ENCODE assay signal across 15 cellular contexts in the genomic region with DNA sequence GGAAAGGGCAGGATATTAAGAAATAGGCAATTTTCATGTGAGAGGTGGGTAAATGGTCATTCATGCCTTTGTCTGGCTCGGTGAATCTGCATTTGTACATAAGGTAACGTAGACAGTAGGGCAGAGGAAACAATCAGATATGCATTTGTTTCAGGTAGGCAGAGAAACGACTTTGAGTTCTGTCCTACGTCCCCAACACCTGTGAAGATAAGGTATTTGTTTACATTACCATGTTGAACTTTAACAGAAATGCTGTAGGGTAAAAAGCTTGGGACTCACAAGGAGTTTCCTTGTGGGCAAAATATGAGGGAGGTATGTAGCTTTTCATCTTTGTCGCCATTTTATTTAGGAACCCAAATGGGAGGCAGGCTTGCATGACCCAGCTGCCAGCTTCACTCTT. TPM values are rescaled to one million over a fixed set of nuclear protein-coding genes. Genes with fewer than 3 reads are reported as not detected.
A peak's percentile ranks its signal among the peaks of the same experiment; 100 is the strongest.
DNase-seq lines count a peak whose midpoint lies in the region; FAIRE-seq and TF ChIP-seq lines count a peak whose summit lies in the region.
"Had no signal": no experiment of that assay in that cellular context is flagged by ENCODE, and none has a peak within 500 bp of the region (broad histone marks: within the 10 kb centered on the region; RNA-seq: fewer than 3 reads in every experiment).

No MANE protein-coding gene starts in this region.

- H3K36me3 ChIP-seq in MM.1S (replicated peaks; ENCODE audit: insufficient read depth, low read length) (no peaks in the 10 kb centered on the region), duodenal mucosa (ENCODE audit: control insufficient read depth in 1 of 2, insufficient read depth in 2 of 2, low read length in 2 of 2) (peaks cover 11 to 34% of the 10 kb centered on the region in 2 donors), suprapubic skin (no peaks in the 10 kb centered on the region)

- H3K4me2 ChIP-seq in MM.1S (ENCODE audit: low read depth, low read length), result peak overlapping the region; percentile 68

- H3K27me3 ChIP-seq in MM.1S (replicated peaks; ENCODE audit: insufficient read depth, low read length) (no peaks in the 10 kb centered on the region), duodenal mucosa (ENCODE audit: control insufficient read depth in 1 of 2, insufficient read depth in 2 of 2, low read length in 2 of 2) (no peaks in the 10 kb centered on the region), suprapubic skin (peaks cover 5% of the 10 kb centered on the region)

- no peaks in the 10 kb centered on the region for H4K20me1 ChIP-seq in MM.1S (ENCODE audit: insufficient read depth, low read length)

- DNase-seq in MM.1S (peak; percentile 37), suprapubic skin (ENCODE audit: low spot score in 2 of 2) (no peak), GM12891 (ENCODE audit: insufficient read length, low spot score) (no peak), superior temporal gyrus (ENCODE audit: extremely low spot score) (no peak)
- DNase-seq in NK-92 treated with Interleukin-12 subunit alpha and Interleukin-12 subunit beta, amount 100 ng/mL, for 24 hours (lab: John Stamatoyannopoulos, UW), result no peak
- DNase-seq: CD4-positive, alpha-beta T cell; GF-D8; NCI-H1436; NCI-H2029 treated with DMSO at 0.1 percent for 48 hours; NCI-H510A; SIG-M5 had no signal

- H3K4me3 ChIP-seq in MM.1S (ENCODE audit: low read length) (peak overlapping the region; percentile 29; the same call in 1 of the 2 replicates), duodenal mucosa (ENCODE audit: low read depth in 1 of 2, low read length in 2 of 2) (peak overlapping the region; percentile 65 to 84), suprapubic skin (no peak overlapping the region)

- H2AFZ ChIP-seq in MM.1S (ENCODE audit: low read length), result peak overlapping the region; percentile 10

- TF ChIP-seq EP300 in suprapubic skin (IDR thresholded peaks at IDR 0.05), result no peak

- peak overlapping the region; percentile 28 to 54 (median 30) for H3K27ac Mint-ChIP-seq in nephron
- H3K27ac Mint-ChIP-seq: CD4-positive, alpha-beta T cell; IgD-negative memory B cell had no signal

- H3K9ac ChIP-seq in MM.1S (ENCODE audit: low read length), result peak overlapping the region; percentile 56
- H3K9ac ChIP-seq in duodenal mucosa (ENCODE audit: low read depth in 1 of 2, low read length in 2 of 2), result peak overlapping the region; percentile 67 to 68

- H3K9me3 Mint-ChIP-seq in nephron, result no peaks in the 10 kb centered on the region
- H3K9me3 Mint-ChIP-seq: CD4-positive, alpha-beta T cell had no signal

- H3K9me2 ChIP-seq in MM.1S (replicated peaks; ENCODE audit: insufficient read depth, low read length), result no peaks in the 10 kb centered on the region

- H3K27ac ChIP-seq in MM.1S (ENCODE audit: low read length) (peak overlapping the region; percentile 80), duodenal mucosa (ENCODE audit: low read depth, low read length) (peak overlapping the region; percentile 46), suprapubic skin (peak overlapping the region; percentile 8)

- no peak for FAIRE-seq in GM12891 (lab: Jason Lieb, UNC)
- FAIRE-seq: H54 had no signal

- H3F3A ChIP-seq in MM.1S (ENCODE audit: insufficient read depth, low read length), result peaks cover 14% of the 10 kb centered on the region

- peaks cover 4% of the 10 kb centered on the region for H3K27me3 Mint-ChIP-seq in nephron (ENCODE audit: low read depth)
- H3K27me3 Mint-ChIP-seq: IgD-negative memory B cell had no signal

- TF ChIP-seq CTCF in MM.1S (IDR thresholded peaks at IDR 0.05; ENCODE audit: low read length), result no peak
- TF ChIP-seq CTCF in nephron (IDR thresholded peaks at IDR 0.05; ENCODE audit: unreplicated experiment in 3 of 3), result no peak
- TF ChIP-seq CTCF in suprapubic skin (IDR thresholded peaks at IDR 0.05), result no peak

- H3K4me1 Mint-ChIP-seq in nephron, result peaks cover 21% of the 10 kb centered on the region
- H3K4me1 Mint-ChIP-seq: IgD-negative memory B cell had no signal

- H3K4me1 ChIP-seq in MM.1S (ENCODE audit: low read length), result peaks cover 20% of the 10 kb centered on the region
- peaks cover 19 to 29% of the 10 kb centered on the region in 2 donors for H3K4me1 ChIP-seq in duodenal mucosa (ENCODE audit: control insufficient read depth in 1 of 2, insufficient read depth in 2 of 2, low read length in 2 of 2)
- no peaks in the 10 kb centered on the region for H3K4me1 ChIP-seq in suprapubic skin

- no peak overlapping the region for H3K4me3 Mint-ChIP-seq in nephron
- H3K4me3 Mint-ChIP-seq: CD4-positive, alpha-beta T cell; IgD-negative memory B cell had no signal

- no peaks in the 10 kb centered on the region for H3K36me3 Mint-ChIP-seq in nephron (ENCODE audit: low read depth)
- H3K36me3 Mint-ChIP-seq: IgD-negative memory B cell had no signal

- no peaks in the 10 kb centered on the region for H3K9me3 ChIP-seq in MM.1S (replicated peaks; ENCODE audit: insufficient read depth, low read length)
- H3K9me3 ChIP-seq in duodenal mucosa (ENCODE audit: control insufficient read depth in 1 of 2, low read length in 2 of 2), result no peaks in the 10 kb centered on the region
- H3K9me3 ChIP-seq in suprapubic skin, result no peaks in the 10 kb centered on the region

- WGBS in suprapubic skin, result 56% methylated on average over 5 of the region's 5 CpGs

- no peak for TF ChIP-seq POLR2A in suprapubic skin (IDR thresholded peaks at IDR 0.05)
- no peak for TF ChIP-seq POLR2A in GM12891 (IDR thresholded peaks at IDR 0.05; ENCODE audit: low read depth, low read length)

- no peaks in the 10 kb centered on the region for H3K79me2 ChIP-seq in MM.1S (ENCODE audit: low read length)

TF ChIP-seq in GM12891, 5 proteins besides CTCF, POLR2A, EP300 and RAD21:
- TF ChIP-seq SPI1 (IDR thresholded peaks at IDR 0.05; ENCODE audit: low read depth, low read length) (no peak), POLR2AphosphoS5 (IDR thresholded peaks at IDR 0.05; ENCODE audit: low read depth, low read length) (no peak), PAX5 (IDR thresholded peaks at IDR 0.05; ENCODE audit: insufficient read depth, low read length, severe bottlenecking) (no peak), TAF1 (IDR thresholded peaks at IDR 0.05; ENCODE audit: low read depth, low read length) (no peak), POU2F2 (IDR thresholded peaks at IDR 0.05; ENCODE audit: low read depth, low read length) (no peak)
TF ChIP-seq in GM12891: peak in this region for 0.

RNA-seq across cellular contexts. Expression of a gene that starts 31.3 kb away (rescaled TPM):
- total RNA-seq in suprapubic skin, result 1 to 10 TPM in 3 of 4 donors, under 1 TPM in 1; 0.89 to 5.9 (median 3.1) TPM
- polyA plus RNA-seq in GM12891 (2012; ENCODE audit: low read depth, missing spikeins), result not detected
- total RNA-seq: CD4-positive, alpha-beta T cell had no signal
- polyA plus RNA-seq: IgD-negative memory B cell had no signal

Comparison
In these comparisons a context has a peak if more than half of its experiments do, and no peak if none do; other contexts are left out.
1. H3K27ac ChIP-seq: peak in every context shown above with its lines; median percentile 80 in MM.1S; 46 in duodenal mucosa; 8 in suprapubic skin.